Comparison of ENCODE assay signal across 8 cellular contexts in genomic region chr12:96400631-96401060, GRCh38. TPM values are rescaled to one million over a fixed set of nuclear protein-coding genes. Genes with fewer than 3 reads are reported as not detected.
DNase-seq lines count a peak whose midpoint lies in the region; ATAC-seq and TF ChIP-seq lines count a peak whose summit lies in the region.

No MANE protein-coding gene starts in this region.

- peaks cover 45% of the 10 kb centered on the region for H3K4me1 Mint-ChIP-seq in activated CD4-positive, alpha-beta memory T cell treated with anti-CD3 and anti-CD28 coated beads, Interleukin-2, amount 10 ng/mL, durations not matched to agents 7 days and 5 days
- H3K4me1 Mint-ChIP-seq in glutamatergic neuron (ENCODE audit: low read depth, unreplicated experiment): peaks cover 25% of the 10 kb centered on the region

- no peaks in the 10 kb centered on the region for H3K27me3 Mint-ChIP-seq in activated CD4-positive, alpha-beta memory T cell treated with anti-CD3 and anti-CD28 coated beads, Interleukin-2, amount 10 ng/mL, durations not matched to agents 7 days and 5 days
- peaks cover 2% of the 10 kb centered on the region for H3K27me3 Mint-ChIP-seq in glutamatergic neuron (ENCODE audit: unreplicated experiment)

- intact Hi-C loops in prostate gland (cut with DNase I): loop anchor here (5.0 to 10.0 kb wide), 4 partner anchors 93 to 336 kb away; no protein-coding TSS in a partner anchor

- peaks cover 11% of the 10 kb centered on the region for H3K36me3 Mint-ChIP-seq in activated CD4-positive, alpha-beta memory T cell treated with anti-CD3 and anti-CD28 coated beads, Interleukin-2, amount 10 ng/mL, durations not matched to agents 7 days and 5 days (ENCODE audit: low read depth)
- peaks cover 4% of the 10 kb centered on the region for H3K36me3 Mint-ChIP-seq in glutamatergic neuron (ENCODE audit: unreplicated experiment)

- TF ChIP-seq POLR2A in prostate gland (IDR thresholded peaks at IDR 0.05): no peak

- H3K4me1 ChIP-seq in HUES6 (ENCODE audit: control insufficient read depth, insufficient read depth, low read length): peaks cover 27% of the 10 kb centered on the region
- no peaks in the 10 kb centered on the region for H3K4me1 ChIP-seq in prostate gland (replicated peaks)

- WGBS in prostate gland: 0% methylated on average over 14 of the region's 19 CpGs

- H3K9ac ChIP-seq in HUES6 (ENCODE audit: low read length): peak overlapping the region; percentile 37

- POLR2A ChIA-PET in activated CD4-positive, alpha-beta memory T cell treated with anti-CD3 and anti-CD28 coated beads, Interleukin-2, amount 10 ng/mL, durations not matched to agents 7 days and 5 days (lab: Charles Lee): interaction anchor here (0.5 to 5.2 kb wide), 55 partner anchors 11 to 507 kb away, joined by 3 to 79 read pairs (median 7); partner anchors contain the start of genes AMDHD1, CCDC38, CFAP54 and LTA4H

- CTCF ChIA-PET in activated CD4-positive, alpha-beta memory T cell treated with anti-CD3 and anti-CD28 coated beads, Interleukin-2, amount 10 ng/mL, durations not matched to agents 7 days and 5 days (lab: Charles Lee): interaction anchor here (0.8 to 7.7 kb wide), 40 partner anchors 9 to 507 kb away, joined by 3 to 111 read pairs (median 6); partner anchors contain the start of gene CFAP54

- H3K27me3 ChIP-seq in HUES6 (ENCODE audit: control insufficient read depth, insufficient read depth, low read length) (no peaks in the 10 kb centered on the region), prostate gland (replicated peaks; ENCODE audit: insufficient read depth) (no peaks in the 10 kb centered on the region)

- H3K36me3 ChIP-seq in HUES6 (ENCODE audit: control insufficient read depth, insufficient read depth, low read length) (no peaks in the 10 kb centered on the region), prostate gland (no peaks in the 10 kb centered on the region)

- no peaks in the 10 kb centered on the region for H3K9me3 ChIP-seq in HUES6 (ENCODE audit: control insufficient read depth, insufficient read depth, low read depth, low read length)
- H3K9me3 ChIP-seq in prostate gland: no peaks in the 10 kb centered on the region

- H3K4me3 Mint-ChIP-seq in activated CD4-positive, alpha-beta memory T cell treated with anti-CD3 and anti-CD28 coated beads, Interleukin-2, amount 10 ng/mL, durations not matched to agents 7 days and 5 days: peak overlapping the region; percentile 94
- H3K4me3 Mint-ChIP-seq in glutamatergic neuron (ENCODE audit: unreplicated experiment): peak overlapping the region; percentile 81

- H3K4me3 ChIP-seq in HUES6 (ENCODE audit: low read depth, low read length): peak overlapping the region; percentile 92
- H3K4me3 ChIP-seq in prostate gland: peak overlapping the region; percentile 87 to 95

- H3K27ac ChIP-seq in HUES6 (ENCODE audit: low read depth, low read length) (no peak overlapping the region), prostate gland (peak overlapping the region; percentile 96 to 97)

- peak; percentile 62 for DNase-seq in DMS114 treated with DMSO at 0.1 percent for 48 hours (lab: John Stamatoyannopoulos, UW; ENCODE audit: unreplicated experiment)
- DNase-seq in activated CD4-positive, alpha-beta memory T cell treated with anti-CD3 and anti-CD28 coated beads, Interleukin-2, amount 10 ng/mL, durations not matched to agents 7 days and 5 days: no peak
- no peak for DNase-seq in glutamatergic neuron
- DNase-seq in prostate gland (ENCODE audit: low spot score): no peak
- no peak for DNase-seq in NK-92 (lab: John Stamatoyannopoulos, UW; ENCODE audit: unreplicated experiment)
- DNase-seq in LoVo (ENCODE audit: low spot score): no peak

- H3K9me3 Mint-ChIP-seq in activated CD4-positive, alpha-beta memory T cell treated with anti-CD3 and anti-CD28 coated beads, Interleukin-2, amount 10 ng/mL, durations not matched to agents 7 days and 5 days: no peaks in the 10 kb centered on the region
- H3K9me3 Mint-ChIP-seq in glutamatergic neuron (ENCODE audit: unreplicated experiment): peaks cover 12% of the 10 kb centered on the region

- peak; percentile 2 for ATAC-seq in GM19455 (IDR thresholded peaks at IDR 0.05; ENCODE audit: unreplicated experiment)

- peak overlapping the region; percentile 94 for H3K27ac Mint-ChIP-seq in activated CD4-positive, alpha-beta memory T cell treated with anti-CD3 and anti-CD28 coated beads, Interleukin-2, amount 10 ng/mL, durations not matched to agents 7 days and 5 days
- H3K27ac Mint-ChIP-seq in glutamatergic neuron (ENCODE audit: unreplicated experiment): peak overlapping the region; percentile 74

- no peak for TF ChIP-seq CTCF in glutamatergic neuron (IDR thresholded peaks at IDR 0.05; ENCODE audit: partially characterized antibody, unreplicated experiment)
- TF ChIP-seq CTCF in prostate gland (IDR thresholded peaks at IDR 0.05): no peak

RNA-seq across cellular contexts. Expression of gene CDK17, which starts 0.4 kb away (rescaled TPM):
- 10 to 100 TPM; 41.5 to 42.5 TPM for total RNA-seq in activated CD4-positive, alpha-beta memory T cell treated with anti-CD3 and anti-CD28 coated beads, Interleukin-2, amount 10 ng/mL, durations not matched to agents 7 days and 5 days
- total RNA-seq in glutamatergic neuron (ENCODE audit: unreplicated experiment) (46.7 TPM), prostate gland (10 to 100 TPM; 34.7 to 79.5 TPM)
